34 cellular contexts compared by ENCODE assay signal in the genomic region with DNA sequence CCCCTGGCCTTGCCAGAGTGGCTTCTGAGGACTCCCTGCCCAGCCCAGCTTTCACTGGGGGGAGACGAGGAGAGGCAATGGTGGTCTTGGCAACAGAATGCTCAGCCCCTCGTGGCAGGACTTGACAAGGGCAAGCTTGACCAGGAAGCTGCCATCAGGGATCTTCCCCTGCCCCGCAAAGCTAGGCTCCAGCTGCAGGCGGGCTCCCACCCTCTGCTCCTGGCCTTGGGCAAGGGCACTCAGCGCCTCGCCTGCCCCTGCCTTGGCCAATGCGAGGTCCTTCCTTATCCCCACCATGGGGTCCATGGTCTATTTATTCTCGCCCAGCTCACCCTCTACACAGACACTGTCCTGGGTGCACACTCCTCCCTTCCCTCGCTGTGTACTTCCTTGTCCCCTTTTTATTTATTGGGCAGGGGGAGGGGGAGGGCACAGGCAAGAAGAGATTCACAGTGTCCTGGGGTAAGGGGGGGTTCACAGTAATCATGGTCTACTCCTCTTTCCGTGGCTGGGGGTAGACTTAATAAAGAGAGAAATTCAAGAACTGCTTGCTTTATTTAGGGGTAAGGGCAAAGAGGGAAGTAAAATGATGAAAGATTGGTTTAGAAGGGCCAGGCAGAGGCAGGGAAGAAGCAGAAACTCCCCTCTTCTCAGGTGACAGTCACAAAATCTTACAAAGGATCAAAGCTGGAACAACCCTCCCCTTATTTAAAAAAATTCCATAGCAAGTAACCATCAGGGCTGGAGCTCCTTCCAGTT. TPM values are rescaled to one million over a fixed set of nuclear protein-coding genes. Genes with fewer than 3 reads are reported as not detected.
DNase-seq lines count a peak whose midpoint lies in the region; ATAC-seq, FAIRE-seq and TF ChIP-seq lines count a peak whose summit lies in the region.
"Had no signal": no experiment of that assay in that cellular context is flagged by ENCODE, and none has a peak within 500 bp of the region (broad histone marks: within the 10 kb centered on the region; RNA-seq: fewer than 3 reads in every experiment).

No MANE protein-coding gene starts in this region.

- H3K4me1 Mint-ChIP-seq in stimulated activated naive CD8-positive, alpha-beta T cell treated with anti-CD3 and anti-CD28 coated beads, Interleukin-15, amount 100 ng/mL, for 72 hours, result no peaks in the 10 kb centered on the region
- H3K4me1 Mint-ChIP-seq in neural crest cell, result peaks cover 11% of the 10 kb centered on the region
- H3K4me1 Mint-ChIP-seq: naive thymus-derived CD4-positive, alpha-beta T cell had no signal

- TF ChIP-seq CTCF in K562 (IDR thresholded peaks at IDR 0.05 in 2 of 3, conservative IDR thresholded peaks at IDR 0.05 in 1 of 3; ENCODE audit: insufficient read depth in 2 of 3, low read depth in 1 of 3, low read length in 3 of 3) (no peak), neural crest cell (conservative IDR thresholded peaks at IDR 0.05) (no peak)

- CTCF ChIA-PET in K562 (lab: Yijun Ruan, JAX; ENCODE audit: low intra/inter-chr PET ratio), result no interaction called here

- no peak overlapping the region for H3K27ac Mint-ChIP-seq in stimulated activated naive CD8-positive, alpha-beta T cell treated with anti-CD3 and anti-CD28 coated beads, Interleukin-15, amount 100 ng/mL, for 72 hours
- H3K27ac Mint-ChIP-seq in neural crest cell (ENCODE audit: unreplicated experiment), result peak overlapping the region; percentile 72
- H3K27ac Mint-ChIP-seq: activated CD4-positive, alpha-beta memory T cell treated with anti-CD3 and anti-CD28 coated beads for 36 hours; activated naive CD4-positive, alpha-beta T cell treated with anti-CD3 and anti-CD28 coated beads, Interleukin-2, amount 50 U/mL, for 72 hours; activated T-cell treated with anti-CD3 and anti-CD28 coated beads, Interleukin-2, amount 50 U/mL, for 72 hours; CD4-positive, alpha-beta T cell; naive thymus-derived CD4-positive, alpha-beta T cell; T-helper 1 cell treated with Interleukin-12 subunit alpha and Interleukin-12 subunit beta and Interleukin-4 antibody, amounts not matched to agents 30 μg/mL and 1 μg/mL, for 36 hours had no signal

- peak overlapping the region in 1 of 2 experiments; percentile 82; a peak in 2 of 4 replicates for H3K9ac ChIP-seq in K562 (ENCODE audit: insufficient read depth in 1 of 2, low read depth in 2 of 2, low read length in 2 of 2)

- H3K79me2 ChIP-seq in K562 (ENCODE audit: control insufficient read depth, insufficient read depth, low read length), result no peaks in the 10 kb centered on the region

- BruUV-seq in K562 (replicated peaks; lab: Mats Ljungman, UMichigan), result no TSS peak

- no peaks in the 10 kb centered on the region for H3K27me3 ChIP-seq in K562 (ENCODE audit: control insufficient read depth in 2 of 2, insufficient read depth in 2 of 2, low read length in 2 of 2)
- H3K27me3 ChIP-seq: gastrocnemius medialis had no signal

- POLR2A ChIA-PET in K562 (lab: Yijun Ruan, JAX), result interaction anchor here (0.6 to 1.9 kb wide), 2 partner anchors 10 to 112 kb away, joined by 3 to 14 read pairs; a partner anchor contains a TSS

- H3K9me3 Mint-ChIP-seq in stimulated activated naive CD8-positive, alpha-beta T cell treated with anti-CD3 and anti-CD28 coated beads, Interleukin-15, amount 100 ng/mL, for 72 hours, result no peaks in the 10 kb centered on the region
- no peaks in the 10 kb centered on the region for H3K9me3 Mint-ChIP-seq in neural crest cell
- H3K9me3 Mint-ChIP-seq: activated CD4-positive, alpha-beta memory T cell treated with anti-CD3 and anti-CD28 coated beads for 36 hours; activated naive CD4-positive, alpha-beta T cell treated with anti-CD3 and anti-CD28 coated beads, Interleukin-2, amount 50 U/mL, for 72 hours; activated T-cell treated with anti-CD3 and anti-CD28 coated beads, Interleukin-2, amount 50 U/mL, for 72 hours; CD4-positive, alpha-beta T cell; naive thymus-derived CD4-positive, alpha-beta T cell; T-helper 1 cell treated with Interleukin-12 subunit alpha and Interleukin-12 subunit beta and Interleukin-4 antibody, amounts not matched to agents 30 μg/mL and 1 μg/mL, for 36 hours had no signal

- no peak overlapping the region for H3K4me3 ChIP-seq in K562
- H3K4me3 ChIP-seq: gastrocnemius medialis, lower lobe of right lung, skin epidermis, thoracic aorta had no signal

- H3K4me3 Mint-ChIP-seq in stimulated activated naive CD8-positive, alpha-beta T cell treated with anti-CD3 and anti-CD28 coated beads, Interleukin-15, amount 100 ng/mL, for 72 hours, result no peak overlapping the region
- H3K4me3 Mint-ChIP-seq in neural crest cell, result no peak overlapping the region
- H3K4me3 Mint-ChIP-seq: activated CD4-positive, alpha-beta memory T cell treated with anti-CD3 and anti-CD28 coated beads for 36 hours; activated T-cell treated with anti-CD3 and anti-CD28 coated beads, Interleukin-2, amount 50 U/mL, for 72 hours; CD4-positive, alpha-beta T cell; naive thymus-derived CD4-positive, alpha-beta T cell; T-helper 1 cell treated with Interleukin-12 subunit alpha and Interleukin-12 subunit beta and Interleukin-4 antibody, amounts not matched to agents 30 μg/mL and 1 μg/mL, for 36 hours had no signal

- in situ Hi-C loops in K562 (cut with MboI), result no loop called here

- peak; percentile 28 for ATAC-seq in stimulated activated naive CD8-positive, alpha-beta T cell treated with anti-CD3 and anti-CD28 coated beads, Interleukin-15, amount 100 ng/mL, for 72 hours
- no peak for ATAC-seq in stimulated activated naive CD8-positive, alpha-beta T cell treated with anti-CD3 and anti-CD28 coated beads, Interleukin-15, Interleukin-2, amounts not matched to agents 100 U/mL and 50 U/mL, for 24 hours
- ATAC-seq in K562 (no peak), HG03342 (IDR thresholded peaks at IDR 0.05; ENCODE audit: unreplicated experiment) (no peak)
- ATAC-seq: activated CD4-positive, CD25-positive, alpha-beta regulatory T cell treated with anti-CD3 and anti-CD28 coated beads, Interleukin-2, amount 50 U/mL, for 24 hours; activated naive CD4-positive, alpha-beta T cell treated with anti-CD3 and anti-CD28 coated beads, Interleukin-2, amount 50 U/mL, for 72 hours; activated T-cell treated with anti-CD3 and anti-CD28 coated beads, Interleukin-2, amount 50 U/mL, for 72 hours; gastrocnemius medialis; lower lobe of right lung had no signal

- intact Hi-C loops in K562 (cut with micrococcal nuclease), result no loop called here

- WGBS in K562 (ENCODE audit: insufficient coverage, low coverage, missing lambda C conversion rate), result 59% methylated on average over 9 of the region's 10 CpGs

- no peaks in the 10 kb centered on the region for H3K9me1 ChIP-seq in K562 (ENCODE audit: control insufficient read depth, insufficient read depth, low read length)

- DNase-seq in stimulated activated naive CD8-positive, alpha-beta T cell treated with anti-CD3 and anti-CD28 coated beads, Interleukin-15, amount 100 ng/mL, for 72 hours, result no peak
- no peak for DNase-seq in stimulated activated naive CD8-positive, alpha-beta T cell treated with anti-CD3 and anti-CD28 coated beads, Interleukin-15, Interleukin-2, amounts not matched to agents 100 U/mL and 50 U/mL, for 24 hours
- DNase-seq in K562 (ENCODE audit: extremely low read depth in 1 of 4, low spot score in 3 of 4), result no peak
- DNase-seq in neural crest cell (ENCODE audit: low read depth, low spot score), result no peak
- DNase-seq in activated naive CD4-positive, alpha-beta T cell treated with anti-CD3 and anti-CD28 coated beads, Interleukin-2, amount 50 U/mL, for 16 hours, result no peak
- DNase-seq in MV-4-11 (lab: John Stamatoyannopoulos, UW), result no peak
- DNase-seq: activated CD4-positive, alpha-beta memory T cell treated with anti-CD3 and anti-CD28 coated beads for 36 hours; activated T-cell treated with anti-CD3 and anti-CD28 coated beads, Interleukin-2, amount 50 U/mL, for 72 hours; amygdala; CD4-positive, alpha-beta T cell; gastrocnemius medialis; IMR-90; lower lobe of right lung; naive thymus-derived CD4-positive, alpha-beta T cell; NCI-H1105; NCI-H187; NCI-H446 treated with DMSO at 0.1 percent for 48 hours; NCI-H82; OCI-M1; stimulated activated naive CD4-positive, alpha-beta T cell had no signal

- H3K4me1 ChIP-seq in K562 (replicated peaks in 1 of 2; ENCODE audit: control insufficient read depth in 2 of 2, insufficient read depth in 2 of 2, low read length in 2 of 2), result peaks cover 8 to 28% of the 10 kb centered on the region in 2 experiments; a peak in 4 of 5 replicates
- H3K4me1 ChIP-seq: gastrocnemius medialis, lower lobe of right lung had no signal

- TF ChIP-seq EP300 in K562 (IDR thresholded peaks at IDR 0.05; ENCODE audit: low read length), result no peak

- H3K36me3 ChIP-seq in K562 (ENCODE audit: control insufficient read depth, insufficient read depth, low read length), result peaks cover 7% of the 10 kb centered on the region; the same call in 1 of the 3 replicates

- no peaks in the 10 kb centered on the region; the same call in 1 of the 2 replicates for H4K20me1 ChIP-seq in K562 (replicated peaks; ENCODE audit: control insufficient read depth, insufficient read depth, low read length)

- FAIRE-seq in K562 (lab: Jason Lieb, UNC), result no peak
- FAIRE-seq: H54, urothelium cell line had no signal

- no peaks in the 10 kb centered on the region for H3K27me3 Mint-ChIP-seq in stimulated activated naive CD8-positive, alpha-beta T cell treated with anti-CD3 and anti-CD28 coated beads, Interleukin-15, amount 100 ng/mL, for 72 hours
- H3K27me3 Mint-ChIP-seq in neural crest cell (ENCODE audit: low read depth), result no peaks in the 10 kb centered on the region
- H3K27me3 Mint-ChIP-seq: activated CD4-positive, alpha-beta memory T cell treated with anti-CD3 and anti-CD28 coated beads for 36 hours; CD4-positive, alpha-beta T cell had no signal

- no peak overlapping the region for H3K27ac ChIP-seq in K562 (ENCODE audit: extremely low read depth, low read depth, low read length)
- H3K27ac ChIP-seq: gastrocnemius medialis, lower lobe of right lung, skin epidermis, thoracic aorta had no signal

- H2AFZ ChIP-seq in K562 (ENCODE audit: low read depth, low read length), result no peak overlapping the region

- no peak for TF ChIP-seq RAD21 in K562 (CRISPR knock-in tag; conservative IDR thresholded peaks at IDR 0.05 in 1 of 2, IDR thresholded peaks at IDR 0.05 in 1 of 2)

- no peaks in the 10 kb centered on the region for H3K9me3 ChIP-seq in K562 (replicated peaks; ENCODE audit: control insufficient read depth, insufficient read depth, low read depth, low read length)
- H3K9me3 ChIP-seq: gastrocnemius medialis, lower lobe of right lung, thoracic aorta had no signal

- TF ChIP-seq POLR2A in K562 (conservative IDR thresholded peaks at IDR 0.05), result no peak

- no peak overlapping the region for H3K4me2 ChIP-seq in K562 (ENCODE audit: insufficient read depth, low read length)

- no peaks in the 10 kb centered on the region for H3K36me3 Mint-ChIP-seq in neural crest cell (ENCODE audit: low read depth)
- H3K36me3 Mint-ChIP-seq: activated naive CD4-positive, alpha-beta T cell treated with anti-CD3 and anti-CD28 coated beads, Interleukin-2, amount 50 U/mL, for 72 hours had no signal

RNA-seq across cellular contexts. Expression of a gene that starts 1.6 kb away (rescaled TPM):
- total RNA-seq in K562 (2011; cell fraction: chromatin; rRNA removed; ENCODE audit: low replicate concordance), result not detected in 2 replicates
- total RNA-seq in K562 (2011; cell fraction: nucleolus; rRNA removed), result not detected in 2 replicates
- not detected in 2 replicates for total RNA-seq in K562 (2011; cell fraction: nucleoplasm; rRNA removed)
- not detected in 2 replicates for total RNA-seq in K562 (2014; rRNA removed)
- total RNA-seq in K562 (2014; rRNA removed; fragmentation: Illumina TruSeq; extraction: Trizol), result not detected in 2 replicates
- 0.22 TPM in 1 of 2 replicates, not detected in the other for total RNA-seq in K562 (2015; rRNA removed; fragmentation: Illumina TruSeq; extraction: Trizol)
- not detected in 2 replicates for total RNA-seq in K562 (2021)
- polyA plus RNA-seq in K562 (2011; rRNA removed), result not detected in 2 replicates
- not detected in 2 replicates for polyA plus RNA-seq in K562 (2011; cell fraction: cytosol; rRNA removed)
- polyA plus RNA-seq in K562 (2011; cell fraction: nucleus; rRNA removed), result 0.74 and 0.88 TPM in 2 replicates
- polyA plus RNA-seq in K562 (2012), result not detected in 2 replicates
- polyA plus RNA-seq in K562 (2014; fragmentation: Illumina TruSeq; extraction: Trizol), result not detected in 2 replicates
- under 1 TPM in 1 of 2 experiments, not detected in 1; 0.17 TPM for polyA plus RNA-seq in K562 (2014; fragmentation: Nextera tagmentation; extraction: Ambion mirVana)
- 1.4 TPM in 1 of 2 replicates, not detected in the other for polyA plus RNA-seq in K562 (2014; rRNA removed)
- polyA minus RNA-seq in K562 (2011; rRNA and poly(A)+ RNA removed), result not detected in 2 replicates
- not detected in 2 replicates for polyA minus RNA-seq in K562 (2011; cell fraction: cytosol; rRNA and poly(A)+ RNA removed)
- not detected in 2 replicates for polyA minus RNA-seq in K562 (2011; cell fraction: nucleus; rRNA and poly(A)+ RNA removed)
- total RNA-seq in neural crest cell, result not detected in 2 replicates
- total RNA-seq: activated naive CD4-positive, alpha-beta T cell treated with anti-CD3 and anti-CD28 coated beads, Interleukin-2, amount 50 U/mL, for 72 hours; cerebellum; fibroblast of lung; gastrocnemius medialis; IMR-90; kidney epithelial cell; lower lobe of right lung; osteocyte; renal cortical epithelial cell; SK-MEL-5; thoracic aorta had no signal
- polyA plus RNA-seq: fibroblast of lung; IMR-90; naive thymus-derived CD4-positive, alpha-beta T cell had no signal

RNA-seq across cellular contexts. Expression of a gene that starts 9.6 kb away (rescaled TPM):
- total RNA-seq in K562 (2011; cell fraction: chromatin; rRNA removed; ENCODE audit: low replicate concordance), result 18.6 and 35.5 TPM in 2 replicates
- total RNA-seq in K562 (2011; cell fraction: nucleolus; rRNA removed), result 16.1 and 22.7 TPM in 2 replicates
- total RNA-seq in K562 (2011; cell fraction: nucleoplasm; rRNA removed), result 17.8 and 18.6 TPM in 2 replicates
- total RNA-seq in K562 (2014; rRNA removed) (3.3 and 5.2 TPM in 2 replicates), K562 (2014; rRNA removed; fragmentation: Illumina TruSeq; extraction: Trizol) (1.8 and 3.2 TPM in 2 replicates), K562 (2015; rRNA removed; fragmentation: Illumina TruSeq; extraction: Trizol) (2.5 and 2.6 TPM in 2 replicates), K562 (2021) (6.4 and 7.8 TPM in 2 replicates), neural crest cell (13.4 and 16.5 TPM in 2 replicates)
- polyA plus RNA-seq in K562 (2011; rRNA removed) (7.3 and 11.1 TPM in 2 replicates), K562 (2014; fragmentation: Illumina TruSeq; extraction: Trizol) (5.1 and 5.2 TPM in 2 replicates), K562 (2014; fragmentation: Nextera tagmentation; extraction: Ambion mirVana) (under 1 TPM; 0.10 to 0.13 TPM), K562 (2014; rRNA removed) (5.1 and 6.1 TPM in 2 replicates)
- polyA plus RNA-seq in K562 (2011; cell fraction: cytosol; rRNA removed), result 9.0 and 9.1 TPM in 2 replicates
- polyA plus RNA-seq in K562 (2011; cell fraction: nucleus; rRNA removed), result 46.9 and 48.0 TPM in 2 replicates
- polyA plus RNA-seq in K562 (2012), result 5.8 and 10.7 TPM in 2 replicates
- polyA minus RNA-seq in K562 (2011; rRNA and poly(A)+ RNA removed), result 3.4 and 4.0 TPM in 2 replicates
- 3.6 and 3.9 TPM in 2 replicates for polyA minus RNA-seq in K562 (2011; cell fraction: cytosol; rRNA and poly(A)+ RNA removed)
- 4.8 and 5.9 TPM in 2 replicates for polyA minus RNA-seq in K562 (2011; cell fraction: nucleus; rRNA and poly(A)+ RNA removed)

RNA-seq across cellular contexts. Expression of a gene that starts 17.1 kb away (rescaled TPM):
- total RNA-seq in K562 (2011; cell fraction: chromatin; rRNA removed; ENCODE audit: low replicate concordance), result 50.6 and 183 TPM in 2 replicates
- total RNA-seq in K562 (2011; cell fraction: nucleolus; rRNA removed), result 131 and 133 TPM in 2 replicates
- total RNA-seq in K562 (2011; cell fraction: nucleoplasm; rRNA removed), result 70.0 and 70.2 TPM in 2 replicates
- 22.2 and 22.4 TPM in 2 replicates for total RNA-seq in K562 (2014; rRNA removed)
- total RNA-seq in K562 (2014; rRNA removed; fragmentation: Illumina TruSeq; extraction: Trizol), result 3.2 and 3.6 TPM in 2 replicates
- total RNA-seq in K562 (2015; rRNA removed; fragmentation: Illumina TruSeq; extraction: Trizol), result 6.2 and 7.7 TPM in 2 replicates
- total RNA-seq in K562 (2021), result 37.7 and 45.9 TPM in 2 replicates
- 4.6 and 11.2 TPM in 2 replicates for polyA plus RNA-seq in K562 (2011; rRNA removed)
- polyA plus RNA-seq in K562 (2011; cell fraction: cytosol; rRNA removed), result 6.2 and 17.3 TPM in 2 replicates
- 42.8 and 78.0 TPM in 2 replicates for polyA plus RNA-seq in K562 (2011; cell fraction: nucleus; rRNA removed)
- 22.5 and 32.9 TPM in 2 replicates for polyA plus RNA-seq in K562 (2012)
- 5.2 and 15.8 TPM in 2 replicates for polyA plus RNA-seq in K562 (2014; fragmentation: Illumina TruSeq; extraction: Trizol)
- under 1 TPM; 0.25 to 0.53 TPM for polyA plus RNA-seq in K562 (2014; fragmentation: Nextera tagmentation; extraction: Ambion mirVana)
- polyA plus RNA-seq in K562 (2014; rRNA removed), result 21.0 and 21.6 TPM in 2 replicates
- polyA minus RNA-seq in K562 (2011; rRNA and poly(A)+ RNA removed), result 5.7 and 7.2 TPM in 2 replicates
- 18.2 and 19.4 TPM in 2 replicates for polyA minus RNA-seq in K562 (2011; cell fraction: cytosol; rRNA and poly(A)+ RNA removed)
- 45.1 and 49.8 TPM in 2 replicates for polyA minus RNA-seq in K562 (2011; cell fraction: nucleus; rRNA and poly(A)+ RNA removed)
- 24.1 and 24.8 TPM in 2 replicates for total RNA-seq in neural crest cell

RNA-seq across cellular contexts. Expression of a gene that starts 37.8 kb away (rescaled TPM):
- total RNA-seq in K562 (2011; cell fraction: chromatin; rRNA removed; ENCODE audit: low replicate concordance), result 0.30 TPM in 1 of 2 replicates, not detected in the other
- 0.33 TPM in 1 of 2 replicates, not detected in the other for total RNA-seq in K562 (2011; cell fraction: nucleolus; rRNA removed)
- 0.38 TPM in 1 of 2 replicates, not detected in the other for total RNA-seq in K562 (2011; cell fraction: nucleoplasm; rRNA removed)
- 0.12 TPM in 1 of 2 replicates, not detected in the other for total RNA-seq in K562 (2014; rRNA removed)
- total RNA-seq in K562 (2014; rRNA removed; fragmentation: Illumina TruSeq; extraction: Trizol), result 0.18 and 0.29 TPM in 2 replicates
- 0.68 and 0.83 TPM in 2 replicates for total RNA-seq in K562 (2015; rRNA removed; fragmentation: Illumina TruSeq; extraction: Trizol)
- total RNA-seq in K562 (2021), result 0.24 TPM in 1 of 2 replicates, not detected in the other
- 0.28 and 0.42 TPM in 2 replicates for polyA plus RNA-seq in K562 (2011; rRNA removed)
- polyA plus RNA-seq in K562 (2011; cell fraction: cytosol; rRNA removed), result 0.63 and 1.4 TPM in 2 replicates
- 0.13 and 0.74 TPM in 2 replicates for polyA plus RNA-seq in K562 (2011; cell fraction: nucleus; rRNA removed)
- 0.09 and 0.15 TPM in 2 replicates for polyA plus RNA-seq in K562 (2012)
- 0.39 TPM in 1 of 2 replicates, not detected in the other for polyA plus RNA-seq in K562 (2014; fragmentation: Illumina TruSeq; extraction: Trizol)
- polyA plus RNA-seq in K562 (2014; fragmentation: Nextera tagmentation; extraction: Ambion mirVana), result under 1 TPM in 1 of 2 experiments, not detected in 1; 0.21 TPM
- 0.17 and 0.30 TPM in 2 replicates for polyA plus RNA-seq in K562 (2014; rRNA removed)
- 0.11 and 0.21 TPM in 2 replicates for polyA minus RNA-seq in K562 (2011; rRNA and poly(A)+ RNA removed)
- polyA minus RNA-seq in K562 (2011; cell fraction: cytosol; rRNA and poly(A)+ RNA removed), result not detected in 2 replicates
- polyA minus RNA-seq in K562 (2011; cell fraction: nucleus; rRNA and poly(A)+ RNA removed), result not detected in 2 replicates
- not detected in 2 replicates for total RNA-seq in neural crest cell
- total RNA-seq: cerebellum, fibroblast of lung, gastrocnemius medialis, IMR-90, lower lobe of right lung, osteocyte, renal cortical epithelial cell, SK-MEL-5, thoracic aorta had no signal
- polyA plus RNA-seq: fibroblast of lung, IMR-90 had no signal

RNA-seq across cellular contexts. Expression of a gene that starts 55.7 kb away (rescaled TPM):
- total RNA-seq in K562 (2011; cell fraction: chromatin; rRNA removed; ENCODE audit: low replicate concordance), result 20.8 and 92.1 TPM in 2 replicates
- 57.7 and 64.3 TPM in 2 replicates for total RNA-seq in K562 (2011; cell fraction: nucleolus; rRNA removed)
- 24.2 and 37.8 TPM in 2 replicates for total RNA-seq in K562 (2011; cell fraction: nucleoplasm; rRNA removed)
- total RNA-seq in K562 (2014; rRNA removed) (39.1 and 40.0 TPM in 2 replicates), K562 (2014; rRNA removed; fragmentation: Illumina TruSeq; extraction: Trizol) (7.2 and 11.5 TPM in 2 replicates), K562 (2015; rRNA removed; fragmentation: Illumina TruSeq; extraction: Trizol) (12.7 and 12.9 TPM in 2 replicates), K562 (2021) (65.0 and 69.6 TPM in 2 replicates), neural crest cell (74.2 and 77.2 TPM in 2 replicates)
- polyA plus RNA-seq in K562 (2011; rRNA removed) (16.4 and 34.2 TPM in 2 replicates), K562 (2014; fragmentation: Illumina TruSeq; extraction: Trizol) (41.0 and 45.1 TPM in 2 replicates), K562 (2014; fragmentation: Nextera tagmentation; extraction: Ambion mirVana) (under 1 TPM; 0.46 to 0.59 TPM), K562 (2014; rRNA removed) (26.8 and 27.3 TPM in 2 replicates)
- polyA plus RNA-seq in K562 (2011; cell fraction: cytosol; rRNA removed), result 30.6 and 56.6 TPM in 2 replicates
- 30.2 and 48.9 TPM in 2 replicates for polyA plus RNA-seq in K562 (2011; cell fraction: nucleus; rRNA removed)
- 38.5 and 52.8 TPM in 2 replicates for polyA plus RNA-seq in K562 (2012)
- polyA minus RNA-seq in K562 (2011; rRNA and poly(A)+ RNA removed), result 26.8 and 39.2 TPM in 2 replicates
- polyA minus RNA-seq in K562 (2011; cell fraction: cytosol; rRNA and poly(A)+ RNA removed), result 50.9 and 64.3 TPM in 2 replicates
- 17.4 and 22.8 TPM in 2 replicates for polyA minus RNA-seq in K562 (2011; cell fraction: nucleus; rRNA and poly(A)+ RNA removed)
